Comparison of ENCODE assay signal across 29 cellular contexts in the genomic region with DNA sequence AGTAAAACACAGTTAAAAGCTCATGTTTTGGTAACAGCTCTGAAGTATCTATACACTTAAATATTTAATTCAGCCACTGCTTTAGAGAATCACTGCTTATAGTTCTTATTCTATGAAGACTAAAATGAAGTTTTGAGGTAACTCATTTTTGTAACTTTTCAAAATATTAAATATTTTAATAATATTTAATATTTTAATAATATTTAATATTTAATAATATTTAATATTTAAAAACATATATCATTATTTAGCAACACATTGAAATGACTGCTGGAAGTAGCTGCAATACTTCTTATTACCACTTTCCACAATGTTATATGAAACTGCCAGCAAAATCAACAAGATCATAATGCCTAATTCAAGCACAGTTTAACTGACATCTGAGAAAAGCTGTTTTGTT.
"Had no signal": no experiment of that assay in that cellular context is flagged by ENCODE, and none has a peak within 500 bp of the region (broad histone marks: within the 10 kb centered on the region; RNA-seq: fewer than 3 reads in every experiment).

No MANE protein-coding gene starts in this region.

- H3K27me3 Mint-ChIP-seq: naive thymus-derived CD8-positive, alpha-beta T cell; progenitor cell of endocrine pancreas had no signal

- H3K9me3 Mint-ChIP-seq: immature natural killer cell, nephron had no signal

- H3K36me3 Mint-ChIP-seq: immature natural killer cell; neural progenitor cell; stimulated activated naive B cell treated with anti-CD40 and anti-IgM and Interleukin-4, amounts not matched to agents 10 μg/mL and 1 μg/mL and 100 μg/mL, for 72 hours had no signal

- H3K4me3 Mint-ChIP-seq: immature natural killer cell; naive thymus-derived CD8-positive, alpha-beta T cell; nephron; neural progenitor cell; stimulated activated naive B cell treated with anti-CD40 and anti-IgM and Interleukin-4, amounts not matched to agents 10 μg/mL and 1 μg/mL and 100 μg/mL, for 72 hours had no signal

- DNase-seq: hypothalamus; immature natural killer cell; kidney; left colon; lower lobe of right lung; mammary epithelial cell; mesenchymal stem cell; naive thymus-derived CD8-positive, alpha-beta T cell; occipital lobe; right lobe of liver; stimulated activated CD4-positive, alpha-beta T cell treated with anti-CD3 and anti-CD28 coated beads, Interleukin-12 subunit alpha, Interleukin-12 subunit beta, amount 100 ng/mL, for 4 hours; stimulated activated CD4-positive, alpha-beta T cell treated with anti-CD3 and anti-CD28 coated beads, Interleukin-15, amount 100 ng/mL, for 24 hours; stimulated activated CD4-positive, alpha-beta T cell treated with anti-CD3 and anti-CD28 coated beads, Interleukin-2, amount 100 ng/mL, for 24 hours; stimulated activated CD4-positive, alpha-beta T cell treated with anti-CD3 and anti-CD28 coated beads, Interleukin-4, amount 100 ng/mL, for 1 hour; stimulated activated naive B cell treated with anti-CD40 and anti-IgM and Interleukin-4, amounts not matched to agents 10 μg/mL and 1 μg/mL and 100 μg/mL, for 72 hours; stimulated activated naive CD8-positive, alpha-beta T cell treated with anti-CD3 and anti-CD28 coated beads, Interleukin-15, Interleukin-2, amounts not matched to agents 100 U/mL and 50 U/mL, for 24 hours; stomach; testis; thyroid gland; transverse colon; upper lobe of right lung had no signal

- H3K9me3 ChIP-seq: left lung, lower lobe of right lung, neutrophil, right atrium auricular region, right lobe of liver, stomach, testis, thyroid gland, transverse colon, upper lobe of right lung had no signal

- H3K4me1 Mint-ChIP-seq: immature natural killer cell; nephron; stimulated activated naive B cell treated with anti-CD40 and anti-IgM and Interleukin-4, amounts not matched to agents 10 μg/mL and 1 μg/mL and 100 μg/mL, for 72 hours had no signal

- H3K4me3 ChIP-seq: left lung, lower lobe of right lung, neural progenitor cell, right atrium auricular region, right lobe of liver, stomach, testis, thyroid gland, transverse colon, upper lobe of right lung had no signal

- H3K27ac Mint-ChIP-seq: immature natural killer cell; naive thymus-derived CD8-positive, alpha-beta T cell; nephron; neural progenitor cell; progenitor cell of endocrine pancreas; stimulated activated naive B cell treated with anti-CD40 and anti-IgM and Interleukin-4, amounts not matched to agents 10 μg/mL and 1 μg/mL and 100 μg/mL, for 72 hours had no signal

- H3K36me3 ChIP-seq: left lung, lower lobe of right lung, neural progenitor cell, neutrophil, right atrium auricular region, right lobe of liver, stomach, thyroid gland, transverse colon, upper lobe of right lung had no signal

- H3K27me3 ChIP-seq: left lung, neural progenitor cell, neutrophil, right atrium auricular region, right lobe of liver, stomach, testis, thyroid gland, transverse colon, upper lobe of right lung had no signal

- FAIRE-seq: islet of Langerhans, kidney, urothelium cell line had no signal
